ENCODE assay signal across 28 cellular contexts in genomic region chr10:18528292-18528691, GRCh38.
"Had no signal": no experiment of that assay in that cellular context is flagged by ENCODE, and none has a peak within 500 bp of the region (broad histone marks: within the 10 kb centered on the region; RNA-seq: fewer than 3 reads in every experiment).

No MANE protein-coding gene starts in this region.

- H3K4me3 ChIP-seq: left ventricle myocardium inferior, lung, mucosa of descending colon, pancreas, prostate gland, skin epidermis, stomach, testis, thyroid gland, transverse colon, upper lobe of left lung, vagina had no signal

- H3K4me1 ChIP-seq: prostate gland, testis, thyroid gland, transverse colon, upper lobe of left lung, vagina had no signal

- ATAC-seq: mucosa of descending colon; naive thymus-derived CD4-positive, alpha-beta T cell; natural killer cell treated with Interleukin-12 subunit alpha and Interleukin-12 subunit beta and Interleukin-15 and Interleukin-18, amount 100 ng/mL, for 72 hours; pancreas; sciatic nerve; stimulated activated naive B cell treated with anti-CD40 and anti-IgM and Interleukin-4, amounts not matched to agents 10 μg/mL and 1 μg/mL and 100 μg/mL, for 72 hours; stimulated activated naive CD8-positive, alpha-beta T cell treated with anti-CD3 and anti-CD28 coated beads, Interleukin-15, Interleukin-2, amounts not matched to agents 100 U/mL and 50 U/mL, for 24 hours had no signal

- H3K36me3 Mint-ChIP-seq: natural killer cell treated with Interleukin-12 subunit alpha and Interleukin-12 subunit beta and Interleukin-15 and Interleukin-18, amount 100 ng/mL, for 72 hours had no signal

- DNase-seq: islet precursor cell; left ventricle myocardium inferior; midbrain; mucosa of descending colon; naive thymus-derived CD4-positive, alpha-beta T cell; nucleus accumbens; pancreas; posterior cingulate gyrus; retina; right cardiac atrium; stimulated activated CD4-positive, alpha-beta T cell treated with anti-CD3 and anti-CD28 coated beads, Interleukin-12 subunit alpha, Interleukin-12 subunit beta, amount 100 ng/mL, for 4 hours; stimulated activated CD4-positive, alpha-beta T cell treated with anti-CD3 and anti-CD28 coated beads, Interleukin-15, amount 100 ng/mL, for 24 hours; stimulated activated CD4-positive, alpha-beta T cell treated with anti-CD3 and anti-CD28 coated beads, Interleukin-2, amount 100 ng/mL, for 24 hours; stimulated activated CD4-positive, alpha-beta T cell treated with anti-CD3 and anti-CD28 coated beads, Interleukin-4, amount 100 ng/mL, for 1 hour; stimulated activated naive B cell treated with anti-CD40 and anti-IgM and Interleukin-4, amounts not matched to agents 10 μg/mL and 1 μg/mL and 100 μg/mL, for 72 hours; stimulated activated naive CD8-positive, alpha-beta T cell treated with anti-CD3 and anti-CD28 coated beads, Interleukin-15, Interleukin-2, amounts not matched to agents 100 U/mL and 50 U/mL, for 24 hours; stomach; testis; thyroid gland; transverse colon; upper lobe of left lung had no signal

- H3K27ac ChIP-seq: pancreas, prostate gland, skin epidermis, stomach, testis, thyroid gland, transverse colon, upper lobe of left lung, vagina had no signal

- H3K27me3 Mint-ChIP-seq: naive thymus-derived CD4-positive, alpha-beta T cell; natural killer cell treated with Interleukin-12 subunit alpha and Interleukin-12 subunit beta and Interleukin-15 and Interleukin-18, amount 100 ng/mL, for 72 hours; stimulated activated naive B cell treated with anti-CD40 and anti-IgM and Interleukin-4, amounts not matched to agents 10 μg/mL and 1 μg/mL and 100 μg/mL, for 72 hours had no signal

- H3K4me3 Mint-ChIP-seq: naive thymus-derived CD4-positive, alpha-beta T cell; natural killer cell treated with Interleukin-12 subunit alpha and Interleukin-12 subunit beta and Interleukin-15 and Interleukin-18, amount 100 ng/mL, for 72 hours; neural crest cell; stimulated activated naive B cell treated with anti-CD40 and anti-IgM and Interleukin-4, amounts not matched to agents 10 μg/mL and 1 μg/mL and 100 μg/mL, for 72 hours had no signal

- H3K4me1 Mint-ChIP-seq: naive thymus-derived CD4-positive, alpha-beta T cell; stimulated activated naive B cell treated with anti-CD40 and anti-IgM and Interleukin-4, amounts not matched to agents 10 μg/mL and 1 μg/mL and 100 μg/mL, for 72 hours had no signal

- H3K27me3 ChIP-seq: pancreas, stomach, testis, thyroid gland, transverse colon, upper lobe of left lung, vagina had no signal

- H3K9me3 ChIP-seq: left ventricle myocardium inferior, mucosa of descending colon, pancreas, prostate gland, stomach, testis, thyroid gland, transverse colon, upper lobe of left lung, vagina had no signal

- H3K36me3 ChIP-seq: pancreas, prostate gland, transverse colon, upper lobe of left lung, vagina had no signal

- H3K27ac Mint-ChIP-seq: natural killer cell treated with Interleukin-12 subunit alpha and Interleukin-12 subunit beta and Interleukin-15 and Interleukin-18, amount 100 ng/mL, for 72 hours; stimulated activated naive B cell treated with anti-CD40 and anti-IgM and Interleukin-4, amounts not matched to agents 10 μg/mL and 1 μg/mL and 100 μg/mL, for 72 hours had no signal
